In genomic region chr6:38871745-38872568, GRCh38 we compare ENCODE assay signal across 8 cellular contexts.
DNase-seq lines count a peak whose midpoint lies in the region; ATAC-seq, FAIRE-seq and TF ChIP-seq lines count a peak whose summit lies in the region.

No MANE protein-coding gene starts in this region.

- DNase-seq in Caki2 (ENCODE audit: low read depth): peak; percentile 22
- peak; percentile 50 for DNase-seq in HTR-8/SVneo (ENCODE audit: insufficient read length, low spot score)
- peak; percentile 41 to 82 (median 47) for DNase-seq in Peyer's patch
- DNase-seq in activated T-helper 9 cell treated with anti-CD3 and anti-CD28 coated beads, Interleukin-2, amount 50 U/mL, for 16 hours (ENCODE audit: low read depth): peak; percentile 7
- peak; percentile 4 to 25 for DNase-seq in frontal cortex (ENCODE audit: low spot score in 2 of 2)
- DNase-seq in pons (ENCODE audit: low spot score): peak; percentile 65

- ATAC-seq in HG03457 (IDR thresholded peaks at IDR 0.05; ENCODE audit: unreplicated experiment): no peak
- ATAC-seq in HG02981 (IDR thresholded peaks at IDR 0.05; ENCODE audit: unreplicated experiment): no peak

- no peaks in the 10 kb centered on the region for H3K36me3 ChIP-seq in Peyer's patch

- in situ Hi-C loops in Caki2 (cut with HindIII; ENCODE audit: low pct_unique_long_range_greater_than_20kb, low sequenced_read_pairs): no loop called here

- no peak overlapping the region for H3K4me3 ChIP-seq in Peyer's patch

- H3K4me1 ChIP-seq in Peyer's patch: no peaks in the 10 kb centered on the region

- no peak for TF ChIP-seq POLR2A in Peyer's patch (IDR thresholded peaks at IDR 0.05)

- no peaks in the 10 kb centered on the region for H3K27me3 ChIP-seq in Peyer's patch

- no peak overlapping the region for H3K27ac ChIP-seq in Peyer's patch

- FAIRE-seq in HTR-8/SVneo (lab: Jason Lieb, UNC): no peak
- FAIRE-seq in frontal cortex (lab: Jason Lieb, UNC): no peak

- peak; percentile 44 to 86 (median 84) for TF ChIP-seq CTCF in Peyer's patch (IDR thresholded peaks at IDR 0.05)

- no peaks in the 10 kb centered on the region for H3K9me3 ChIP-seq in Peyer's patch

Comparison
In these comparisons a context has a peak if more than half of its experiments do, and no peak if none do; other contexts are left out.
1. DNase-seq: peak in every context shown above with its lines; median percentile 65 in pons; 50 in HTR-8/SVneo; 47 in Peyer's patch; 22 in Caki2; 14 in frontal cortex; 7 in activated T-helper 9 cell treated with anti-CD3 and anti-CD28 coated beads, Interleukin-2, amount 50 U/mL, for 16 hours.